Comparison of ENCODE assay signal across 11 cellular contexts in genomic region chr1:43034195-43034658, GRCh38.
A peak's percentile ranks its signal among the peaks of the same experiment; 100 is the strongest.
DNase-seq lines count a peak whose midpoint lies in the region; ATAC-seq, FAIRE-seq and TF ChIP-seq lines count a peak whose summit lies in the region.
"Had no signal": no experiment of that assay in that cellular context is flagged by ENCODE, and none has a peak within 500 bp of the region (broad histone marks: within the 10 kb centered on the region; RNA-seq: fewer than 3 reads in every experiment).

No MANE protein-coding gene starts in this region.

- peak; percentile 37 for FAIRE-seq in urothelium cell line (lab: Jason Lieb, UNC)
- no peak for FAIRE-seq in D721Med (lab: Jason Lieb, UNC)
- FAIRE-seq: pancreas had no signal

- no peaks in the 10 kb centered on the region for H3K9me3 Mint-ChIP-seq in activated naive CD4-positive, alpha-beta T cell treated with anti-CD3 and anti-CD28 coated beads, Interleukin-2, amount 50 U/mL, for 24 hours
- H3K9me3 Mint-ChIP-seq in activated T-helper 1 cell treated with anti-CD3 and anti-CD28 coated beads, Interleukin-12 subunit alpha, Interleukin-12 subunit beta, Interleukin-2, Interleukin-4 antibody, amounts not matched to agents 30 ng/mL and 10 ng/mL and 1 ng/mL, durations not matched to agents 14 hours and 24 hours and 36 hours = no peaks in the 10 kb centered on the region

- no peak for DNase-seq in activated naive CD4-positive, alpha-beta T cell treated with anti-CD3 and anti-CD28 coated beads, Interleukin-2, amount 50 U/mL, for 16 hours
- DNase-seq in activated T-helper 1 cell treated with anti-CD3 and anti-CD28 coated beads, Interleukin-12 subunit alpha, Interleukin-12 subunit beta, Interleukin-2, Interleukin-4 antibody, amounts not matched to agents 30 ng/mL and 10 ng/mL and 1 ng/mL, durations not matched to agents 14 hours and 24 hours and 36 hours (ENCODE audit: low spot score) = no peak
- DNase-seq in left colon (peak in 1 of 2 donors; percentile 37), urothelium cell line (ENCODE audit: low spot score) (no peak), left lung (no peak), AG20443 (ENCODE audit: low spot score) (no peak), D721Med (ENCODE audit: insufficient read length, low spot score) (no peak)
- DNase-seq: NCI-H2081, pancreas had no signal

- peaks cover 0 to 6% of the 10 kb centered on the region in 2 donors for H3K4me1 ChIP-seq in left lung

- no peaks in the 10 kb centered on the region for H3K27me3 ChIP-seq in left lung
- H3K27me3 ChIP-seq: heart left ventricle, pancreas had no signal

- no peaks in the 10 kb centered on the region for H3K9me3 ChIP-seq in left lung
- H3K9me3 ChIP-seq: heart left ventricle, pancreas had no signal

- H3K36me3 Mint-ChIP-seq in activated naive CD4-positive, alpha-beta T cell treated with anti-CD3 and anti-CD28 coated beads, Interleukin-2, amount 50 U/mL, for 24 hours = no peaks in the 10 kb centered on the region
- no peaks in the 10 kb centered on the region for H3K36me3 Mint-ChIP-seq in activated T-helper 1 cell treated with anti-CD3 and anti-CD28 coated beads, Interleukin-12 subunit alpha, Interleukin-12 subunit beta, Interleukin-2, Interleukin-4 antibody, amounts not matched to agents 30 ng/mL and 10 ng/mL and 1 ng/mL, durations not matched to agents 14 hours and 24 hours and 36 hours (ENCODE audit: low read depth)

- no peaks in the 10 kb centered on the region for H3K36me3 ChIP-seq in left lung
- H3K36me3 ChIP-seq: heart left ventricle, pancreas had no signal

- no peak overlapping the region for H3K4me3 ChIP-seq in left lung
- H3K4me3 ChIP-seq: heart left ventricle, pancreas had no signal

- ATAC-seq in left colon (peak; percentile 93), left lung (no peak)

- no peak overlapping the region for H3K27ac ChIP-seq in left lung
- H3K27ac ChIP-seq: heart left ventricle, pancreas had no signal

- peak overlapping the region; percentile 93 for H3K27ac Mint-ChIP-seq in activated naive CD4-positive, alpha-beta T cell treated with anti-CD3 and anti-CD28 coated beads, Interleukin-2, amount 50 U/mL, for 24 hours
- H3K27ac Mint-ChIP-seq in activated T-helper 1 cell treated with anti-CD3 and anti-CD28 coated beads, Interleukin-12 subunit alpha, Interleukin-12 subunit beta, Interleukin-2, Interleukin-4 antibody, amounts not matched to agents 30 ng/mL and 10 ng/mL and 1 ng/mL, durations not matched to agents 14 hours and 24 hours and 36 hours = peak overlapping the region; percentile 86

- intact Hi-C loops in activated T-helper 1 cell treated with anti-CD3 and anti-CD28 coated beads, Interleukin-12 subunit alpha, Interleukin-12 subunit beta, Interleukin-2, Interleukin-4 antibody, amounts not matched to agents 30 ng/mL and 10 ng/mL and 1 ng/mL, durations not matched to agents 14 hours and 24 hours and 36 hours (cut with micrococcal nuclease) = no loop called here
- intact Hi-C loops in left colon (cut with DNase I, micrococcal nuclease) = no loop called here
- intact Hi-C loops in left lung (cut with DNase I) = no loop called here

- peaks cover 20% of the 10 kb centered on the region for H3K4me1 Mint-ChIP-seq in activated naive CD4-positive, alpha-beta T cell treated with anti-CD3 and anti-CD28 coated beads, Interleukin-2, amount 50 U/mL, for 24 hours
- H3K4me1 Mint-ChIP-seq in activated T-helper 1 cell treated with anti-CD3 and anti-CD28 coated beads, Interleukin-12 subunit alpha, Interleukin-12 subunit beta, Interleukin-2, Interleukin-4 antibody, amounts not matched to agents 30 ng/mL and 10 ng/mL and 1 ng/mL, durations not matched to agents 14 hours and 24 hours and 36 hours (ENCODE audit: low read depth) = peaks cover 11% of the 10 kb centered on the region

- no peak overlapping the region for H3K4me3 Mint-ChIP-seq in activated naive CD4-positive, alpha-beta T cell treated with anti-CD3 and anti-CD28 coated beads, Interleukin-2, amount 50 U/mL, for 24 hours
- no peak overlapping the region for H3K4me3 Mint-ChIP-seq in activated T-helper 1 cell treated with anti-CD3 and anti-CD28 coated beads, Interleukin-12 subunit alpha, Interleukin-12 subunit beta, Interleukin-2, Interleukin-4 antibody, amounts not matched to agents 30 ng/mL and 10 ng/mL and 1 ng/mL, durations not matched to agents 14 hours and 24 hours and 36 hours

- no peak for TF ChIP-seq CTCF in left lung (IDR thresholded peaks at IDR 0.05)
- no peak for TF ChIP-seq CTCF in D721Med (IDR thresholded peaks at IDR 0.05; ENCODE audit: insufficient read depth, missing control alignments)

- H3K27me3 Mint-ChIP-seq in activated naive CD4-positive, alpha-beta T cell treated with anti-CD3 and anti-CD28 coated beads, Interleukin-2, amount 50 U/mL, for 24 hours = no peaks in the 10 kb centered on the region
- peaks cover 2% of the 10 kb centered on the region for H3K27me3 Mint-ChIP-seq in activated T-helper 1 cell treated with anti-CD3 and anti-CD28 coated beads, Interleukin-12 subunit alpha, Interleukin-12 subunit beta, Interleukin-2, Interleukin-4 antibody, amounts not matched to agents 30 ng/mL and 10 ng/mL and 1 ng/mL, durations not matched to agents 14 hours and 24 hours and 36 hours (ENCODE audit: insufficient read depth)
